Comparison of ENCODE assay signal across 1 cellular context in genomic region chr9:109319631-109320233, GRCh38.
TF ChIP-seq lines count a peak whose summit lies in the region.

No MANE protein-coding gene starts in this region.

TF ChIP-seq in HepG2, 621 proteins besides CTCF, POLR2A, EP300 and RAD21 (continued from another document and continues in another):
- TF ChIP-seq MYC (CRISPR knock-in tag; IDR thresholded peaks at IDR 0.05; ENCODE audit: borderline replicate concordance): peak; percentile 40; the same call in 1 of the 2 replicates
- 0 out of 2 replicates have a peak, but pooled peaks have one; percentile 10 for TF ChIP-seq ZNF800 (CRISPR knock-in tag; IDR thresholded peaks at IDR 0.05)
- TF ChIP-seq POGZ (CRISPR knock-in tag; IDR thresholded peaks at IDR 0.05): no peak
- TF ChIP-seq, protein P1, sequence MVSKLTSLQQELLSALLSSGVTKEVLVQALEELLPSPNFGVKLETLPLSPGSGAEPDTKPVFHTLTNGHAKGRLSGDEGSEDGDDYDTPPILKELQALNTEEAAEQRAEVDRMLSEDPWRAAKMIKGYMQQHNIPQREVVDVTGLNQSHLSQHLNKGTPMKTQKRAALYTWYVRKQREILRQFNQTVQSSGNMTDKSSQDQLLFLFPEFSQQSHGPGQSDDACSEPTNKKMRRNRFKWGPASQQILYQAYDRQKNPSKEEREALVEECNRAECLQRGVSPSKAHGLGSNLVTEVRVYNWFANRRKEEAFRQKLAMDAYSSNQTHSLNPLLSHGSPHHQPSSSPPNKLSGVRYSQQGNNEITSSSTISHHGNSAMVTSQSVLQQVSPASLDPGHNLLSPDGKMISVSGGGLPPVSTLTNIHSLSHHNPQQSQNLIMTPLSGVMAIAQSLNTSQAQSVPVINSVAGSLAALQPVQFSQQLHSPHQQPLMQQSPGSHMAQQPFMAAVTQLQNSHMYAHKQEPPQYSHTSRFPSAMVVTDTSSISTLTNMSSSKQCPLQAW (CRISPR knock-in tag; IDR thresholded peaks at IDR 0.05): peak; percentile 21; the same call in 1 of the 2 replicates
- TF ChIP-seq HMGXB4 (CRISPR knock-in tag; IDR thresholded peaks at IDR 0.05; ENCODE audit: borderline replicate concordance in 1 of 2, low read depth in 1 of 2): peak; percentile 54 to 64; a peak in 3 of 4 replicates
- TF ChIP-seq ZNF850 (CRISPR knock-in tag; conservative IDR thresholded peaks at IDR 0.05): 0 out of 2 replicates have a peak, but pooled peaks have one; percentile 32
- 0 out of 2 replicates have a peak, but pooled peaks have one; percentile 27 for TF ChIP-seq SIN3A (IDR thresholded peaks at IDR 0.05; ENCODE audit: borderline replicate concordance, low read depth, low read length)
- TF ChIP-seq ZBTB7A (CRISPR knock-in tag; IDR thresholded peaks at IDR 0.05): 0 out of 2 replicates have a peak, but pooled peaks have one; percentile 26
- TF ChIP-seq KDM2A (CRISPR knock-in tag; IDR thresholded peaks at IDR 0.05; ENCODE audit: borderline replicate concordance, low read depth): peak; percentile 47; the same call in 1 of the 2 replicates
- TF ChIP-seq ZFAT (CRISPR knock-in tag; conservative IDR thresholded peaks at IDR 0.05): no peak
- TF ChIP-seq ARNT2 (CRISPR knock-in tag; IDR thresholded peaks at IDR 0.05; ENCODE audit: low read depth): peak; percentile 39; the same call in 1 of the 2 replicates
- TF ChIP-seq PHF20 (CRISPR knock-in tag; IDR thresholded peaks at IDR 0.05): 0 out of 2 replicates have a peak, but pooled peaks have one; percentile 7
- TF ChIP-seq, protein P2, sequence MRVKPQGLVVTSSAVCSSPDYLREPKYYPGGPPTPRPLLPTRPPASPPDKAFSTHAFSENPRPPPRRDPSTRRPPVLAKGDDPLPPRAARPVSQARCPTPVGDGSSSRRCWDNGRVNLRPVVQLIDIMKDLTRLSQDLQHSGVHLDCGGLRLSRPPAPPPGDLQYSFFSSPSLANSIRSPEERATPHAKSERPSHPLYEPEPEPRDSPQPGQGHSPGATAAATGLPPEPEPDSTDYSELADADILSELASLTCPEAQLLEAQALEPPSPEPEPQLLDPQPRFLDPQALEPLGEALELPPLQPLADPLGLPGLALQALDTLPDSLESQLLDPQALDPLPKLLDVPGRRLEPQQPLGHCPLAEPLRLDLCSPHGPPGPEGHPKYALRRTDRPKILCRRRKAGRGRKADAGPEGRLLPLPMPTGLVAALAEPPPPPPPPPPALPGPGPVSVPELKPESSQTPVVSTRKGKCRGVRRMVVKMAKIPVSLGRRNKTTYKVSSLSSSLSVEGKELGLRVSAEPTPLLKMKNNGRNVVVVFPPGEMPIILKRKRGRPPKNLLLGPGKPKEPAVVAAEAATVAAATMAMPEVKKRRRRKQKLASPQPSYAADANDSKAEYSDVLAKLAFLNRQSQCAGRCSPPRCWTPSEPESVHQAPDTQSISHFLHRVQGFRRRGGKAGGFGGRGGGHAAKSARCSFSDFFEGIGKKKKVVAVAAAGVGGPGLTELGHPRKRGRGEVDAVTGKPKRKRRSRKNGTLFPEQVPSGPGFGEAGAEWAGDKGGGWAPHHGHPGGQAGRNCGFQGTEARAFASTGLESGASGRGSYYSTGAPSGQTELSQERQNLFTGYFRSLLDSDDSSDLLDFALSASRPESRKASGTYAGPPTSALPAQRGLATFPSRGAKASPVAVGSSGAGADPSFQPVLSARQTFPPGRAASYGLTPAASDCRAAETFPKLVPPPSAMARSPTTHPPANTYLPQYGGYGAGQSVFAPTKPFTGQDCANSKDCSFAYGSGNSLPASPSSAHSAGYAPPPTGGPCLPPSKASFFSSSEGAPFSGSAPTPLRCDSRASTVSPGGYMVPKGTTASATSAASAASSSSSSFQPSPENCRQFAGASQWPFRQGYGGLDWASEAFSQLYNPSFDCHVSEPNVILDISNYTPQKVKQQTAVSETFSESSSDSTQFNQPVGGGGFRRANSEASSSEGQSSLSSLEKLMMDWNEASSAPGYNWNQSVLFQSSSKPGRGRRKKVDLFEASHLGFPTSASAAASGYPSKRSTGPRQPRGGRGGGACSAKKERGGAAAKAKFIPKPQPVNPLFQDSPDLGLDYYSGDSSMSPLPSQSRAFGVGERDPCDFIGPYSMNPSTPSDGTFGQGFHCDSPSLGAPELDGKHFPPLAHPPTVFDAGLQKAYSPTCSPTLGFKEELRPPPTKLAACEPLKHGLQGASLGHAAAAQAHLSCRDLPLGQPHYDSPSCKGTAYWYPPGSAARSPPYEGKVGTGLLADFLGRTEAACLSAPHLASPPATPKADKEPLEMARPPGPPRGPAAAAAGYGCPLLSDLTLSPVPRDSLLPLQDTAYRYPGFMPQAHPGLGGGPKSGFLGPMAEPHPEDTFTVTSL (CRISPR knock-in tag; IDR thresholded peaks at IDR 0.05; ENCODE audit: borderline replicate concordance): 0 out of 2 replicates have a peak, but pooled peaks have one; percentile 37
- TF ChIP-seq CEBPG (CRISPR knock-in tag; IDR thresholded peaks at IDR 0.05): no peak
- TF ChIP-seq ZNF670 (CRISPR knock-in tag; IDR thresholded peaks at IDR 0.05; ENCODE audit: borderline replicate concordance): peak; percentile 51; the same call in 1 of the 2 replicates
- TF ChIP-seq, protein P3, sequence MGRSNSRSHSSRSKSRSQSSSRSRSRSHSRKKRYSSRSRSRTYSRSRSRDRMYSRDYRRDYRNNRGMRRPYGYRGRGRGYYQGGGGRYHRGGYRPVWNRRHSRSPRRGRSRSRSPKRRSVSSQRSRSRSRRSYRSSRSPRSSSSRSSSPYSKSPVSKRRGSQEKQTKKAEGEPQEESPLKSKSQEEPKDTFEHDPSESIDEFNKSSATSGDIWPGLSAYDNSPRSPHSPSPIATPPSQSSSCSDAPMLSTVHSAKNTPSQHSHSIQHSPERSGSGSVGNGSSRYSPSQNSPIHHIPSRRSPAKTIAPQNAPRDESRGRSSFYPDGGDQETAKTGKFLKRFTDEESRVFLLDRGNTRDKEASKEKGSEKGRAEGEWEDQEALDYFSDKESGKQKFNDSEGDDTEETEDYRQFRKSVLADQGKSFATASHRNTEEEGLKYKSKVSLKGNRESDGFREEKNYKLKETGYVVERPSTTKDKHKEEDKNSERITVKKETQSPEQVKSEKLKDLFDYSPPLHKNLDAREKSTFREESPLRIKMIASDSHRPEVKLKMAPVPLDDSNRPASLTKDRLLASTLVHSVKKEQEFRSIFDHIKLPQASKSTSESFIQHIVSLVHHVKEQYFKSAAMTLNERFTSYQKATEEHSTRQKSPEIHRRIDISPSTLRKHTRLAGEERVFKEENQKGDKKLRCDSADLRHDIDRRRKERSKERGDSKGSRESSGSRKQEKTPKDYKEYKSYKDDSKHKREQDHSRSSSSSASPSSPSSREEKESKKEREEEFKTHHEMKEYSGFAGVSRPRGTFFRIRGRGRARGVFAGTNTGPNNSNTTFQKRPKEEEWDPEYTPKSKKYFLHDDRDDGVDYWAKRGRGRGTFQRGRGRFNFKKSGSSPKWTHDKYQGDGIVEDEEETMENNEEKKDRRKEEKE (IDR thresholded peaks at IDR 0.05): no peak
- peak; percentile 66 for TF ChIP-seq ZNF281 (CRISPR knock-in tag; IDR thresholded peaks at IDR 0.05; ENCODE audit: borderline replicate concordance)
- TF ChIP-seq ZNF556 (CRISPR knock-in tag; IDR thresholded peaks at IDR 0.05; ENCODE audit: borderline replicate concordance): 0 out of 2 replicates have a peak, but pooled peaks have one; percentile 12
- TF ChIP-seq, protein P4, sequence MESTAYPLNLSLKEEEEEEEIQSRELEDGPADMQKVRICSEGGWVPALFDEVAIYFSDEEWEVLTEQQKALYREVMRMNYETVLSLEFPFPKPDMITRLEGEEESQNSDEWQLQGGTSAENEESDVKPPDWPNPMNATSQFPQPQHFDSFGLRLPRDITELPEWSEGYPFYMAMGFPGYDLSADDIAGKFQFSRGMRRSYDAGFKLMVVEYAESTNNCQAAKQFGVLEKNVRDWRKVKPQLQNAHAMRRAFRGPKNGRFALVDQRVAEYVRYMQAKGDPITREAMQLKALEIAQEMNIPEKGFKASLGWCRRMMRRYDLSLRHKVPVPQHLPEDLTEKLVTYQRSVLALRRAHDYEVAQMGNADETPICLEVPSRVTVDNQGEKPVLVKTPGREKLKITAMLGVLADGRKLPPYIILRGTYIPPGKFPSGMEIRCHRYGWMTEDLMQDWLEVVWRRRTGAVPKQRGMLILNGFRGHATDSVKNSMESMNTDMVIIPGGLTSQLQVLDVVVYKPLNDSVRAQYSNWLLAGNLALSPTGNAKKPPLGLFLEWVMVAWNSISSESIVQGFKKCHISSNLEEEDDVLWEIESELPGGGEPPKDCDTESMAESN (CRISPR knock-in tag; conservative IDR thresholded peaks at IDR 0.05): 0 out of 2 replicates have a peak, but pooled peaks have one; percentile 57
- TF ChIP-seq NFKB2 (CRISPR knock-in tag; IDR thresholded peaks at IDR 0.05; ENCODE audit: borderline replicate concordance): 0 out of 2 replicates have a peak, but pooled peaks have one; percentile 27
- TF ChIP-seq ZFX (CRISPR knock-in tag; IDR thresholded peaks at IDR 0.05; ENCODE audit: low read depth): peak; percentile 30
- peak; percentile 94 for TF ChIP-seq ZNF777 (CRISPR knock-in tag; IDR thresholded peaks at IDR 0.05)
- TF ChIP-seq HDAC1 (CRISPR knock-in tag; IDR thresholded peaks at IDR 0.05): peak; percentile 61; the same call in 1 of the 2 replicates
- TF ChIP-seq ZNF704 (CRISPR knock-in tag; IDR thresholded peaks at IDR 0.05; ENCODE audit: borderline replicate concordance): 0 out of 2 replicates have a peak, but pooled peaks have one; percentile 36
- TF ChIP-seq KLF12 (CRISPR knock-in tag; IDR thresholded peaks at IDR 0.05; ENCODE audit: borderline replicate concordance): 0 out of 2 replicates have a peak, but pooled peaks have one; percentile 37
- no peak for TF ChIP-seq PHF5A (CRISPR knock-in tag; IDR thresholded peaks at IDR 0.05; ENCODE audit: low read depth, unreplicated experiment)
- TF ChIP-seq, protein P5, sequence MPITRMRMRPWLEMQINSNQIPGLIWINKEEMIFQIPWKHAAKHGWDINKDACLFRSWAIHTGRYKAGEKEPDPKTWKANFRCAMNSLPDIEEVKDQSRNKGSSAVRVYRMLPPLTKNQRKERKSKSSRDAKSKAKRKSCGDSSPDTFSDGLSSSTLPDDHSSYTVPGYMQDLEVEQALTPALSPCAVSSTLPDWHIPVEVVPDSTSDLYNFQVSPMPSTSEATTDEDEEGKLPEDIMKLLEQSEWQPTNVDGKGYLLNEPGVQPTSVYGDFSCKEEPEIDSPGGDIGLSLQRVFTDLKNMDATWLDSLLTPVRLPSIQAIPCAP (CRISPR knock-in tag; IDR thresholded peaks at IDR 0.05; ENCODE audit: low read depth): no peak
- TF ChIP-seq AGO2 (optimal IDR thresholded peaks at IDR 0.05; ENCODE audit: low read depth, low read length): peak; percentile 25
- no peak for TF ChIP-seq ZNF879 (CRISPR knock-in tag; IDR thresholded peaks at IDR 0.05)
